ENCODE assay signal across 1 cellular context in the genomic region with DNA sequence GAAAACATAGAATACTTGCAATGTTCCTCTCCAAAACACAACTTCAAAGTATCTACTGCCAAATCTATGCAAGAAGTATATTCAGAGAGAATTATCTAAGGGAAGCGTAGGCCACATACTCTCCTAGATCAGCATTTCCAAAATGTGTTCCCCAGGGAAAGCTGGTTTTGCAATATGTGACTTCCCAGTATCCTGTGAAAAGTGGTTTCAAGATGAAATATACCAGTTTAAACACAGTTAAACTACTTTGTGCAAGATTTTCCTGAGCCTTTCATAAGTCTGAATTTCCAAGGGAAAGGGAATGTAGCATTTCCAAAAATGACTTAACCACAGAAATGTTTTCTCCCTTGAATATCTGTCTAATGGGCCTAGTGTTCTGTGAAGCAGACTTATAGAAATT.
TF ChIP-seq lines count a peak whose summit lies in the region.

No MANE protein-coding gene starts in this region.

TF ChIP-seq in A549, 52 proteins besides CTCF, POLR2A, EP300 and RAD21 (continued from another document):
- TF ChIP-seq E2F6 (IDR thresholded peaks at IDR 0.05; ENCODE audit: borderline replicate concordance, low read depth), result no peak
